ENCODE assay signal across 9 cellular contexts in genomic region chr22:37562049-37562784, GRCh38. TPM values are rescaled to one million over a fixed set of nuclear protein-coding genes. Genes with fewer than 3 reads are reported as not detected.
DNase-seq lines count a peak whose midpoint lies in the region; ATAC-seq and TF ChIP-seq lines count a peak whose summit lies in the region.
"Had no signal": no experiment of that assay in that cellular context is flagged by ENCODE, and none has a peak within 500 bp of the region (broad histone marks: within the 10 kb centered on the region; RNA-seq: fewer than 3 reads in every experiment).

No MANE protein-coding gene starts in this region.

- H3K4me1 ChIP-seq in left ventricle myocardium inferior (peaks cover 97% of the 10 kb centered on the region), muscle layer of colon (ENCODE audit: insufficient read depth, low read length) (peaks cover 44% of the 10 kb centered on the region), upper lobe of right lung (peaks cover 66% of the 10 kb centered on the region)

- H3K27me3 ChIP-seq in left ventricle myocardium inferior (ENCODE audit: low read depth): peaks cover 24% of the 10 kb centered on the region
- H3K27me3 ChIP-seq in muscle layer of colon (ENCODE audit: control insufficient read depth in 1 of 2, insufficient read depth in 2 of 2, low read length in 2 of 2): peaks cover 0 to 3% of the 10 kb centered on the region in 2 donors
- no peaks in the 10 kb centered on the region for H3K27me3 ChIP-seq in upper lobe of right lung

- ATAC-seq in Right ventricle myocardium superior (ENCODE audit: poor library complexity) (no peak), upper lobe of right lung (no peak), HG03159 (IDR thresholded peaks at IDR 0.05; ENCODE audit: unreplicated experiment) (no peak), HG02884 (IDR thresholded peaks at IDR 0.05; ENCODE audit: unreplicated experiment) (no peak)

- H3K27ac ChIP-seq in left ventricle myocardium inferior (replicated peaks) (peak overlapping the region; percentile 98), caudate nucleus (ENCODE audit: low read depth, low read length) (peak overlapping the region; percentile 96), muscle layer of colon (ENCODE audit: low read depth, low read length) (peak overlapping the region; percentile 90), upper lobe of right lung (peak overlapping the region; percentile 97)
- H3K27ac ChIP-seq: neutrophil had no signal

- DNase-seq in left ventricle myocardium inferior (no peak), Right ventricle myocardium superior (no peak), caudate nucleus (lab: John Stamatoyannopoulos, UW) (no peak), upper lobe of right lung (no peak), UCSD-AML1 (lab: John Stamatoyannopoulos, UW; ENCODE audit: unreplicated experiment) (no peak)

- no peaks in the 10 kb centered on the region for H3K9me3 ChIP-seq in left ventricle myocardium inferior (replicated peaks)
- no peaks in the 10 kb centered on the region for H3K9me3 ChIP-seq in muscle layer of colon (ENCODE audit: low read length)
- no peaks in the 10 kb centered on the region for H3K9me3 ChIP-seq in upper lobe of right lung
- H3K9me3 ChIP-seq: neutrophil had no signal

- peak overlapping the region; percentile 82 for H3K4me3 ChIP-seq in left ventricle myocardium inferior
- peak overlapping the region in 1 of 2 donors; percentile 78 for H3K4me3 ChIP-seq in muscle layer of colon (ENCODE audit: low read depth in 1 of 2, low read length in 2 of 2)
- H3K4me3 ChIP-seq in upper lobe of right lung: peak overlapping the region; percentile 66

- peak overlapping the region; percentile 82 for H3K9ac ChIP-seq in muscle layer of colon (ENCODE audit: low read length)

- peaks cover 16% of the 10 kb centered on the region for H3K36me3 ChIP-seq in left ventricle myocardium inferior
- peaks cover 7% of the 10 kb centered on the region for H3K36me3 ChIP-seq in muscle layer of colon (ENCODE audit: insufficient read depth, low read length)
- H3K36me3 ChIP-seq in upper lobe of right lung: peaks cover 14% of the 10 kb centered on the region
- H3K36me3 ChIP-seq: neutrophil had no signal

- TF ChIP-seq CTCF in left ventricle myocardium inferior (IDR thresholded peaks at IDR 0.05; ENCODE audit: borderline replicate concordance) (peak; percentile 6), upper lobe of right lung (IDR thresholded peaks at IDR 0.05) (no peak)

- intact Hi-C loops in left ventricle myocardium inferior (cut with micrococcal nuclease) (no loop called here), Right ventricle myocardium superior (cut with DNase I) (loop anchor here (10.0 kb wide), 1 partner anchor 247 kb away; no protein-coding TSS in a partner anchor), upper lobe of right lung (cut with DNase I) (no loop called here)

RNA-seq across cellular contexts. Expression of gene CDC42EP1, which starts 1.9 kb away (rescaled TPM):
- total RNA-seq in left ventricle myocardium inferior (17.7 TPM), Right ventricle myocardium superior (15.4 TPM), upper lobe of right lung (73.9 TPM)

RNA-seq across cellular contexts. Expression of gene LGALS2, which starts 17.7 kb away (rescaled TPM):
- total RNA-seq in left ventricle myocardium inferior: not detected
- not detected for total RNA-seq in Right ventricle myocardium superior
- total RNA-seq in upper lobe of right lung: 2.5 TPM

RNA-seq across cellular contexts. Expression of gene CARD10, which starts 43.0 kb away (rescaled TPM):
- total RNA-seq in left ventricle myocardium inferior (9.0 TPM), Right ventricle myocardium superior (8.3 TPM), upper lobe of right lung (17.0 TPM)

RNA-seq across cellular contexts. Expression of gene GGA1, which starts 46.4 kb away (rescaled TPM):
- 27.5 TPM for total RNA-seq in left ventricle myocardium inferior
- 22.3 TPM for total RNA-seq in Right ventricle myocardium superior
- total RNA-seq in upper lobe of right lung: 64.4 TPM
